1 cellular context compared by ENCODE assay signal in genomic region chr15:29018406-29018805, GRCh38.
TF ChIP-seq lines count a peak whose summit lies in the region.

No MANE protein-coding gene starts in this region.

TF ChIP-seq in K562, 482 proteins besides CTCF, POLR2A, EP300 and RAD21:
- TF ChIP-seq, protein P1, sequence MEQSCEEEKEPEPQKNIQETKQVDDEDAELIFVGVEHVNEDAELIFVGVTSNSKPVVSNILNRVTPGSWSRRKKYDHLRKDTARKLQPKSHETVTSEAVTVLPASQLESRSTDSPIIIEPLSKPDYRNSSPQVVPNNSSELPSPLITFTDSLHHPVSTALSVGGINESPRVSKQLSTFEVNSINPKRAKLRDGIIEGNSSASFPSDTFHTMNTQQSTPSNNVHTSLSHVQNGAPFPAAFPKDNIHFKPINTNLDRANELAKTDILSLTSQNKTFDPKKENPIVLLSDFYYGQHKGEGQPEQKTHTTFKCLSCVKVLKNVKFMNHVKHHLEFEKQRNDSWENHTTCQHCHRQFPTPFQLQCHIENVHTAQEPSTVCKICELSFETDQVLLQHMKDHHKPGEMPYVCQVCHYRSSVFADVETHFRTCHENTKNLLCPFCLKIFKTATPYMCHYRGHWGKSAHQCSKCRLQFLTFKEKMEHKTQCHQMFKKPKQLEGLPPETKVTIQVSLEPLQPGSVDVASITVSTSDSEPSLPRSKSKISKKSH (CRISPR knock-in tag; IDR thresholded peaks at IDR 0.05), result no peak
- no peak for TF ChIP-seq ZNF707 (CRISPR knock-in tag; conservative IDR thresholded peaks at IDR 0.05)
